ENCODE assay signal across 32 cellular contexts in genomic region chr12:131459666-131460365, GRCh38.
DNase-seq lines count a peak whose midpoint lies in the region; ATAC-seq and TF ChIP-seq lines count a peak whose summit lies in the region.
"Had no signal": no experiment of that assay in that cellular context is flagged by ENCODE, and none has a peak within 500 bp of the region (broad histone marks: within the 10 kb centered on the region; RNA-seq: fewer than 3 reads in every experiment).

No MANE protein-coding gene starts in this region.

- H3K27me3 Mint-ChIP-seq in endodermal cell (ENCODE audit: insufficient read depth) (peaks cover 3% of the 10 kb centered on the region), osteocyte (ENCODE audit: unreplicated experiment) (peaks cover 9% of the 10 kb centered on the region)

- H3K4me1 ChIP-seq in endodermal cell (ENCODE audit: control insufficient read depth, insufficient read depth, low read length): no peaks in the 10 kb centered on the region
- H3K4me1 ChIP-seq: A549, Caco-2, SJSA1 had no signal

- ATAC-seq in left ventricle myocardium superior: no peak
- ATAC-seq in Right ventricle myocardium superior (ENCODE audit: poor library complexity): no peak
- no peak for ATAC-seq in HG02938 (IDR thresholded peaks at IDR 0.05; ENCODE audit: unreplicated experiment)
- ATAC-seq: A549, GM12878, HCT116, K562, Right ventricle myocardium inferior had no signal

- no peaks in the 10 kb centered on the region for H3K9me3 ChIP-seq in endodermal cell (ENCODE audit: control insufficient read depth, low read length)
- H3K9me3 ChIP-seq: Caco-2, SJSA1 had no signal

- H3K36me3 ChIP-seq in endodermal cell (ENCODE audit: control insufficient read depth, insufficient read depth, low read length): no peaks in the 10 kb centered on the region
- H3K36me3 ChIP-seq: BLaER1 treated with 17β-estradiol and CSF1 and Interleukin-3, amounts not matched to agents 10 nM and 100 nM; SJSA1 had no signal

- no peak overlapping the region for H3K4me3 Mint-ChIP-seq in endodermal cell
- H3K4me3 Mint-ChIP-seq in osteocyte (ENCODE audit: unreplicated experiment): no peak overlapping the region
- H3K4me3 Mint-ChIP-seq: CD4-positive, alpha-beta memory T cell had no signal

- 79 to 80% methylated on average over 13 to 23 of the region's 23 CpGs for WGBS in endodermal cell (ENCODE audit: insufficient coverage in 1 of 2, insufficient read length in 1 of 2), 2 experiments

- TF ChIP-seq CTCF in endodermal cell (conservative IDR thresholded peaks at IDR 0.05) (no peak), osteocyte (IDR thresholded peaks at IDR 0.05) (no peak), coronary artery (IDR thresholded peaks at IDR 0.05) (no peak)

- no peak overlapping the region for H3K9ac ChIP-seq in endodermal cell (ENCODE audit: extremely low read depth, low read length, poor library complexity, severe bottlenecking)
- H3K9ac ChIP-seq: BLaER1 treated with 17β-estradiol and CSF1 and Interleukin-3, amounts not matched to agents 10 nM and 100 nM had no signal

- H3K4me1 Mint-ChIP-seq in endodermal cell: no peaks in the 10 kb centered on the region
- no peaks in the 10 kb centered on the region for H3K4me1 Mint-ChIP-seq in osteocyte (ENCODE audit: unreplicated experiment)

- H3K4me3 ChIP-seq in endodermal cell (ENCODE audit: low read length) (no peak overlapping the region), coronary artery (no peak overlapping the region)
- H3K4me3 ChIP-seq: A549; BLaER1 treated with 17β-estradiol and CSF1 and Interleukin-3, amounts not matched to agents 10 nM and 100 nM; GM12878; K562; PC-9; SJSA1 had no signal

- H3K27ac ChIP-seq in endodermal cell (ENCODE audit: low read depth, low read length): no peak overlapping the region
- no peak overlapping the region for H3K27ac ChIP-seq in coronary artery
- H3K27ac ChIP-seq: A549; BLaER1 treated with 17β-estradiol and CSF1 and Interleukin-3, amounts not matched to agents 10 nM and 100 nM; HL-60; PC-9; SJSA1 had no signal

- H3K36me3 Mint-ChIP-seq in endodermal cell (ENCODE audit: low read depth) (no peaks in the 10 kb centered on the region), osteocyte (ENCODE audit: unreplicated experiment) (no peaks in the 10 kb centered on the region)
- H3K36me3 Mint-ChIP-seq: CD4-positive, alpha-beta memory T cell had no signal

- DNase-seq in left ventricle myocardium superior (peak; percentile 18), Right ventricle myocardium superior (no peak), endodermal cell (peak; percentile 44), osteocyte (ENCODE audit: extremely low spot score, unreplicated experiment) (peak; percentile 65), HPDE6-E6E7 (ENCODE audit: extremely low spot score) (no peak), coronary artery (ENCODE audit: low spot score) (no peak), NCI-H69 (lab: John Stamatoyannopoulos, UW) (no peak)
- DNase-seq: AML-193; Caco-2; CD4-positive, alpha-beta memory T cell; DMS 273 treated with DMSO at 0.1 percent for 48 hours; DMS79; EL; GDM1; GOT3; Kasumi-1; NCI-H1092 treated with DMSO at 0.1 percent for 48 hours; NCI-H1436; NCI-H187 treated with DMSO at 0.1 percent for 48 hours; NCI-H2107; NCI-H446 treated with DMSO at 0.1 percent for 48 hours; NCI-H526; PC-9 had no signal

- H3K27ac Mint-ChIP-seq in endodermal cell: no peak overlapping the region
- H3K27ac Mint-ChIP-seq in osteocyte (ENCODE audit: unreplicated experiment): no peak overlapping the region
- H3K27ac Mint-ChIP-seq: CD4-positive, alpha-beta memory T cell had no signal

- H3K9me3 Mint-ChIP-seq in endodermal cell (no peaks in the 10 kb centered on the region), osteocyte (ENCODE audit: unreplicated experiment) (no peaks in the 10 kb centered on the region)

- H3K27me3 ChIP-seq in endodermal cell (ENCODE audit: control insufficient read depth, insufficient read depth, low read length, poor library complexity, severe bottlenecking): no peaks in the 10 kb centered on the region
- H3K27me3 ChIP-seq: BLaER1 treated with 17β-estradiol and CSF1 and Interleukin-3, amounts not matched to agents 10 nM and 100 nM; SJSA1 had no signal

- intact Hi-C loops in left ventricle myocardium superior (cut with micrococcal nuclease) (no loop called here), Right ventricle myocardium superior (cut with DNase I) (loop anchor here (10.0 kb wide), 1 partner anchor 355 kb away; no protein-coding TSS in a partner anchor)

Comparison
In these comparisons a context has a peak if more than half of its experiments do, and no peak if none do; other contexts are left out.
1. DNase-seq: peak in left ventricle myocardium superior (single experiment), endodermal cell (single experiment) and osteocyte (single experiment); none in Right ventricle myocardium superior (single experiment), HPDE6-E6E7 (single experiment), coronary artery (single experiment) and NCI-H69 (single experiment).